Comparison of ENCODE assay signal across 10 cellular contexts in the genomic region with DNA sequence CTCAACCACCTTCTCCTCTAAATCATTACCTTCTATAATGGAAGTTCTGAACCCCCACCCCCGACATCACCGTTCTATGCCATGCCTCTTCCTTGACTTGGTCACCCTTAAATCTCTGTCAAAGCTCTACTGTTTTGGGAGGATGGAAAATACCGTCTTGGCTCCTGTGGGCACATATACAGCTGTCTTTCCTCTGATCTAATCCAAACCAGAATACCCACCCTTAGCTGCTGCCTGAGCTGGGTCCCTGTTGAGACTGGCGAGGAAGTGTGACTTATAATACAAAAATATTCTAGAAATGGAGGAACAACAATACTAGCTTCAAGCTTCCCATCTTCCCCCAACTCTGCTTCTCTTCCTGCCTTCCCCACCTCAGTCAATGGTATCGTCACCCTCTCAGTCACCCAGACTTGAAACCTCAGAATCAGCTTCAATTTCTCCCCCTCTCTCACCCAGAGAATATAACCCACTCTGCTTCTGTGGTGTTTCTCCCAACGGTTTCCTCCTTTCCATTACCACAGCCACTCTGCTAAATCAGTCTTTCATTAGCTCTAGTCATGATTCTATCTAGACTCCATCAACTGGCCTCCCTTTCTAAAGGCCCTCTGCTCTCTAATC. TPM values are rescaled to one million over a fixed set of nuclear protein-coding genes. Genes with fewer than 3 reads are reported as not detected.
DNase-seq lines count a peak whose midpoint lies in the region; ATAC-seq and TF ChIP-seq lines count a peak whose summit lies in the region.
"Had no signal": no experiment of that assay in that cellular context is flagged by ENCODE, and none has a peak within 500 bp of the region (broad histone marks: within the 10 kb centered on the region; RNA-seq: fewer than 3 reads in every experiment).

No MANE protein-coding gene starts in this region.

- H3K36me3 Mint-ChIP-seq in CD8-positive, alpha-beta memory T cell = peaks cover 13 to 49% (median 23%) of the 10 kb centered on the region in 3 donors

- peak in 2 of 5 donors; percentile 58 to 59 for DNase-seq in CD8-positive, alpha-beta memory T cell
- peak in 1 of 2 experiments; percentile 35 for DNase-seq in HL-60 (ENCODE audit: low read depth in 1 of 2, low spot score in 1 of 2)
- peak; percentile 13 for DNase-seq in effector CD8-positive, alpha-beta T cell (lab: John Stamatoyannopoulos, UW)
- no peak for DNase-seq in NCI-H2227 treated with DMSO at 0.1 percent for 48 hours (lab: John Stamatoyannopoulos, UW)
- no peak for DNase-seq in psoas muscle
- DNase-seq in HEK293T (ENCODE audit: extremely low spot score) = no peak
- DNase-seq in NCI-H1105 treated with DMSO at 0.1 percent for 48 hours (lab: John Stamatoyannopoulos, UW) = no peak
- DNase-seq: NCI-H748 treated with DMSO at 0.1 percent for 48 hours had no signal

- H3K9me3 Mint-ChIP-seq in CD8-positive, alpha-beta memory T cell = no peaks in the 10 kb centered on the region

- peaks cover 46 to 66% (median 63%) of the 10 kb centered on the region in 3 donors for H3K4me1 Mint-ChIP-seq in CD8-positive, alpha-beta memory T cell

- peak overlapping the region; percentile 99 for H3K4me3 ChIP-seq in CD8-positive, alpha-beta memory T cell (ENCODE audit: low read length)
- H3K4me3 ChIP-seq in HL-60 (replicated peaks; ENCODE audit: insufficient read depth, low read length) = no peak overlapping the region
- no peak overlapping the region for H3K4me3 ChIP-seq in psoas muscle

- peak; percentile 29 for ATAC-seq in GM19438 (IDR thresholded peaks at IDR 0.05; ENCODE audit: low read depth, unreplicated experiment)
- ATAC-seq in psoas muscle = no peak

- intact Hi-C loops in psoas muscle (cut with DNase I) = no loop called here

- TF ChIP-seq CTCF in HL-60 (IDR thresholded peaks at IDR 0.05; ENCODE audit: insufficient read depth, low read length) = no peak
- no peak for TF ChIP-seq CTCF in psoas muscle (IDR thresholded peaks at IDR 0.05)

- WGBS in psoas muscle, 3 donors = 50 to 59% (median 51%) methylated on average over 6 of the region's 6 CpGs

- H3K4me3 Mint-ChIP-seq in CD8-positive, alpha-beta memory T cell = peak overlapping the region; percentile 89 to 98 (median 96)

- POLR2A ChIA-PET in CD8-positive, alpha-beta memory T cell (lab: Charles Lee) = interaction anchor here (0.5 to 2.1 kb wide), 9 partner anchors 9 to 70 kb away, joined by 3 to 18 read pairs (median 4); a partner anchor contains a TSS
- POLR2A ChIA-PET in HEK293T (lab: Yijun Ruan, JAX) = interaction anchor here (1.2 kb wide), 1 partner anchor 10 kb away, joined by 4 read pairs; no protein-coding TSS in a partner anchor

- H3K36me3 ChIP-seq in CD8-positive, alpha-beta memory T cell (ENCODE audit: insufficient read depth, low read length) = peaks cover 30% of the 10 kb centered on the region
- no peaks in the 10 kb centered on the region for H3K36me3 ChIP-seq in psoas muscle (ENCODE audit: insufficient read depth in 1 of 2, low read depth in 1 of 2)

- peaks cover 0 to 7% of the 10 kb centered on the region in 2 donors for H3K27me3 Mint-ChIP-seq in CD8-positive, alpha-beta memory T cell

- CTCF ChIA-PET in CD8-positive, alpha-beta memory T cell (lab: Charles Lee) = interaction anchor here (0.9 to 4.5 kb wide), 5 partner anchors 11 to 422 kb away, joined by 3 to 41 read pairs (median 4); no protein-coding TSS in a partner anchor
- CTCF ChIA-PET in HEK293T (lab: Yijun Ruan, JAX) = no interaction called here

- H3K27ac Mint-ChIP-seq in CD8-positive, alpha-beta memory T cell = peak overlapping the region; percentile 97 to 100 (median 98)

- peak overlapping the region; percentile 98 for H3K27ac ChIP-seq in CD8-positive, alpha-beta memory T cell (ENCODE audit: low read depth, low read length)
- peak overlapping the region; percentile 84 for H3K27ac ChIP-seq in HL-60 (replicated peaks)
- no peak overlapping the region for H3K27ac ChIP-seq in psoas muscle

- no peaks in the 10 kb centered on the region for H3K9me3 ChIP-seq in CD8-positive, alpha-beta memory T cell (ENCODE audit: low read length)
- no peaks in the 10 kb centered on the region for H3K9me3 ChIP-seq in psoas muscle

- H3K27me3 ChIP-seq in CD8-positive, alpha-beta memory T cell (ENCODE audit: insufficient read depth, low read length, poor library complexity, severe bottlenecking) = no peaks in the 10 kb centered on the region
- H3K27me3 ChIP-seq in HL-60 (ENCODE audit: insufficient read depth, poor library complexity, severe bottlenecking) (no peaks in the 10 kb centered on the region), psoas muscle (ENCODE audit: insufficient read depth in 3 of 3, low read length in 2 of 3) (no peaks in the 10 kb centered on the region)

- H3K4me1 ChIP-seq in CD8-positive, alpha-beta memory T cell (ENCODE audit: insufficient read depth, low read length) = peaks cover 39% of the 10 kb centered on the region
- no peaks in the 10 kb centered on the region for H3K4me1 ChIP-seq in psoas muscle

TF ChIP-seq in HEK293T, 16 proteins besides CTCF, POLR2A, EP300 and RAD21:
- TF ChIP-seq, protein P1, sequence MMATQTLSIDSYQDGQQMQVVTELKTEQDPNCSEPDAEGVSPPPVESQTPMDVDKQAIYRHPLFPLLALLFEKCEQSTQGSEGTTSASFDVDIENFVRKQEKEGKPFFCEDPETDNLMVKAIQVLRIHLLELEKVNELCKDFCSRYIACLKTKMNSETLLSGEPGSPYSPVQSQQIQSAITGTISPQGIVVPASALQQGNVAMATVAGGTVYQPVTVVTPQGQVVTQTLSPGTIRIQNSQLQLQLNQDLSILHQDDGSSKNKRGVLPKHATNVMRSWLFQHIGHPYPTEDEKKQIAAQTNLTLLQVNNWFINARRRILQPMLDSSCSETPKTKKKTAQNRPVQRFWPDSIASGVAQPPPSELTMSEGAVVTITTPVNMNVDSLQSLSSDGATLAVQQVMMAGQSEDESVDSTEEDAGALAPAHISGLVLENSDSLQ (IDR thresholded peaks at IDR 0.05) = no peak
- TF ChIP-seq TARDBP (IDR thresholded peaks at IDR 0.05) (no peak), ELF4 (IDR thresholded peaks at IDR 0.05) (no peak), FOXA1 (IDR thresholded peaks at IDR 0.05) (no peak), BHLHE40 (IDR thresholded peaks at IDR 0.05; ENCODE audit: borderline replicate concordance) (no peak), ARNT (IDR thresholded peaks at IDR 0.05) (no peak), SUZ12 (IDR thresholded peaks at IDR 0.05) (no peak), CTBP1 (IDR thresholded peaks at IDR 0.05; ENCODE audit: borderline replicate concordance) (no peak), HDGF (IDR thresholded peaks at IDR 0.05; ENCODE audit: borderline replicate concordance) (no peak), SP1 (IDR thresholded peaks at IDR 0.05) (no peak), NFRKB (IDR thresholded peaks at IDR 0.05) (no peak), L3MBTL2 (conservative IDR thresholded peaks at IDR 0.05) (no peak), FOXM1 (IDR thresholded peaks at IDR 0.05; ENCODE audit: borderline replicate concordance) (no peak)

RNA-seq across cellular contexts. Expression of a gene that starts 0.6 kb away (rescaled TPM):
- total RNA-seq in CD8-positive, alpha-beta memory T cell = 100 to 1,000 TPM; 312 to 323 TPM
- 1,411 TPM for polyA plus RNA-seq in CD8-positive, alpha-beta memory T cell
- 1 to 10 TPM in 3 of 4 donors, under 1 TPM in 1; 0.93 to 1.5 (median 1.2) TPM for total RNA-seq in psoas muscle
- 1 to 10 TPM; 1.2 to 2.8 (median 1.6) TPM for polyA plus RNA-seq in psoas muscle
- total RNA-seq: lung microvascular endothelial cell had no signal

RNA-seq across cellular contexts. Expression of a gene that starts 5.4 kb away (rescaled TPM):
- total RNA-seq in CD8-positive, alpha-beta memory T cell = 10 to 100 TPM in 1 of 2 experiments, 1 to 10 TPM in 1; 9.5 to 11.0 TPM
- 4.9 TPM for polyA plus RNA-seq in CD8-positive, alpha-beta memory T cell
- total RNA-seq in psoas muscle = not detected
- not detected for polyA plus RNA-seq in psoas muscle
- total RNA-seq: lung microvascular endothelial cell had no signal

RNA-seq across cellular contexts. Expression of a gene that starts 6.4 kb away (rescaled TPM):
- 10 to 100 TPM; 49.3 to 61.1 TPM for total RNA-seq in CD8-positive, alpha-beta memory T cell
- polyA plus RNA-seq in CD8-positive, alpha-beta memory T cell = 19.0 TPM
- total RNA-seq in psoas muscle = 10 to 100 TPM; 20.7 to 24.8 (median 23.7) TPM
- polyA plus RNA-seq in psoas muscle = 10 to 100 TPM in 1 of 3 donors, 1 to 10 TPM in 2; 7.1 to 12.8 (median 7.5) TPM

RNA-seq across cellular contexts. Expression of a gene that starts 16.3 kb away (rescaled TPM):
- total RNA-seq in CD8-positive, alpha-beta memory T cell = 10 to 100 TPM; 12.8 to 13.8 TPM
- 2.8 TPM for polyA plus RNA-seq in CD8-positive, alpha-beta memory T cell
- 10 to 100 TPM; 55.1 to 80.7 (median 63.5) TPM for total RNA-seq in psoas muscle
- 10 to 100 TPM; 14.6 to 56.5 (median 31.7) TPM for polyA plus RNA-seq in psoas muscle

RNA-seq across cellular contexts. Expression of a gene that starts 32.7 kb away (rescaled TPM):
- under 1 TPM; 0.46 to 0.69 TPM for total RNA-seq in CD8-positive, alpha-beta memory T cell
- polyA plus RNA-seq in CD8-positive, alpha-beta memory T cell = 0.16 TPM
- total RNA-seq in psoas muscle = under 1 TPM; 0.07 to 0.32 (median 0.15) TPM
- polyA plus RNA-seq in psoas muscle = under 1 TPM; 0.04 to 0.10 (median 0.08) TPM

Comparison
In these comparisons a context has a peak if more than half of its experiments do, and no peak if none do; other contexts are left out.
1. RNA of a gene that starts 0.6 kb away (total RNA-seq): 312 to 323 TPM in CD8-positive, alpha-beta memory T cell; 0.93 to 1.5 TPM in psoas muscle; every median in the first group is over 100 times any median in the second.
2. RNA of a gene that starts 5.4 kb away (total RNA-seq): 9.5 to 11.0 TPM in CD8-positive, alpha-beta memory T cell; not detected in psoas muscle; every median in the first group is over 4 times any median in the second.